ENCODE assay signal across 1 cellular context in the genomic region with DNA sequence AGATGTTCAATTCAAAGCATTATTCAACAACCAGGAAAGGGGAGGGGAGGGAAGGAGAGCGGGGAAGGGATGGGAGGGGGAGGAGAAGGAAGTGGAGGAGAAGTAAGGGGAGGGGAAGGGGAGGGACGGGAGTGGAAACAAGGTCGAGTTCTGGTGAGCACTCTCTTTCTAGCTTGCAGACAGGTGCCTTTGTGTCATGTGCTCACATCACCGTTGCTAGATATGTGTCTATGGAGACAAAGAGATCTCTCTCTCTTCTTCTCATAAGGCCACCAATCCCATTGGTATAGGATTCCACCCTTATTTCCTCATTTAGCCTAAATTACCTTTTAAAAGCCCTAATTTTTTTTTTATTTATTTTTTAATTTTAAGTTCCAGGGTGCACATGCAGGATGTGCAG.
TF ChIP-seq lines count a peak whose summit lies in the region.

No MANE protein-coding gene starts in this region.

TF ChIP-seq in A549, 52 proteins besides CTCF, POLR2A, EP300 and RAD21 (continued from another document):
- TF ChIP-seq, protein P1, sequence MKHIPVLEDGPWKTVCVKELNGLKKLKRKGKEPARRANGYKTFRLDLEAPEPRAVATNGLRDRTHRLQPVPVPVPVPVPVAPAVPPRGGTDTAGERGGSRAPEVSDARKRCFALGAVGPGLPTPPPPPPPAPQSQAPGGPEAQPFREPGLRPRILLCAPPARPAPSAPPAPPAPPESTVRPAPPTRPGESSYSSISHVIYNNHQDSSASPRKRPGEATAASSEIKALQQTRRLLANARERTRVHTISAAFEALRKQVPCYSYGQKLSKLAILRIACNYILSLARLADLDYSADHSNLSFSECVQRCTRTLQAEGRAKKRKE (CRISPR knock-in tag; IDR thresholded peaks at IDR 0.05; ENCODE audit: low read depth): no peak
- TF ChIP-seq HOXA7 (CRISPR knock-in tag; IDR thresholded peaks at IDR 0.05): no peak
- TF ChIP-seq, protein P2, sequence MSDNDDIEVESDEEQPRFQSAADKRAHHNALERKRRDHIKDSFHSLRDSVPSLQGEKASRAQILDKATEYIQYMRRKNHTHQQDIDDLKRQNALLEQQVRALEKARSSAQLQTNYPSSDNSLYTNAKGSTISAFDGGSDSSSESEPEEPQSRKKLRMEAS (IDR thresholded peaks at IDR 0.05): no peak
- TF ChIP-seq CBX8 (IDR thresholded peaks at IDR 0.05): no peak
- TF ChIP-seq HEYL (CRISPR knock-in tag; IDR thresholded peaks at IDR 0.05): no peak
- no peak for TF ChIP-seq BHLHE40 (IDR thresholded peaks at IDR 0.05; ENCODE audit: low read depth, low read length)
- TF ChIP-seq, protein P3, sequence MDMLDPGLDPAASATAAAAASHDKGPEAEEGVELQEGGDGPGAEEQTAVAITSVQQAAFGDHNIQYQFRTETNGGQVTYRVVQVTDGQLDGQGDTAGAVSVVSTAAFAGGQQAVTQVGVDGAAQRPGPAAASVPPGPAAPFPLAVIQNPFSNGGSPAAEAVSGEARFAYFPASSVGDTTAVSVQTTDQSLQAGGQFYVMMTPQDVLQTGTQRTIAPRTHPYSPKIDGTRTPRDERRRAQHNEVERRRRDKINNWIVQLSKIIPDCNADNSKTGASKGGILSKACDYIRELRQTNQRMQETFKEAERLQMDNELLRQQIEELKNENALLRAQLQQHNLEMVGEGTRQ (IDR thresholded peaks at IDR 0.05): no peak
- TF ChIP-seq ESRRA (IDR thresholded peaks at IDR 0.05; ENCODE audit: borderline replicate concordance, low read length): no peak
- no peak for TF ChIP-seq GATA3 (IDR thresholded peaks at IDR 0.05; ENCODE audit: borderline replicate concordance)
